ENCODE assay signal across 1 cellular context in the genomic region with DNA sequence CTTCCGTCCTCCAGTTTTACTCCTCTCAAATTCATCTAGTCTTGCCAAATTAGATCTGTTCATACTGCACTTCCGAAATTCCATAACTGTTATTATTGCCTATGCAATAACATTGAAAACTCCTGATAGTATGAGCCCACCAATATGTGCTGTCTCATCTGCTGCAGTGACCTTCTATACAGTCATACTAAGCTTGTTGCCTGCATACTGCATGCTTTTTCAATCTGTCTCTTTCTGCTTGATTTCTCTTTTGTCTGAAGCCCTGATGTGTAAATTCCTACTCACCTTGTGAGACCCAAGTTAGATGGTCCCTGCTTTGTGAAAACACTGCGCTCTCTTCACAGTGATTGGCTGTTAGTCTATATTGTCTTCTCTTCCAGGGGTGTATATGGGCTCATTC.
TF ChIP-seq lines count a peak whose summit lies in the region.

No MANE protein-coding gene starts in this region.

TF ChIP-seq in endothelial cell of umbilical vein, 7 proteins besides CTCF, POLR2A, EP300 and RAD21:
- TF ChIP-seq POLR2AphosphoS5 (IDR thresholded peaks at IDR 0.05; ENCODE audit: insufficient read depth, low read depth, low read length), result no peak
- TF ChIP-seq EZH2 (IDR thresholded peaks at IDR 0.05; ENCODE audit: borderline replicate concordance, low read depth, low read length, severe bottlenecking), result no peak
- TF ChIP-seq, protein P1, sequence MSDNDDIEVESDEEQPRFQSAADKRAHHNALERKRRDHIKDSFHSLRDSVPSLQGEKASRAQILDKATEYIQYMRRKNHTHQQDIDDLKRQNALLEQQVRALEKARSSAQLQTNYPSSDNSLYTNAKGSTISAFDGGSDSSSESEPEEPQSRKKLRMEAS (IDR thresholded peaks at IDR 0.05; ENCODE audit: insufficient read depth, insufficient read length), result no peak
- TF ChIP-seq GATA2 (IDR thresholded peaks at IDR 0.05; ENCODE audit: insufficient read depth, insufficient read length, low read depth, low read length), result no peak
- TF ChIP-seq FOS (IDR thresholded peaks at IDR 0.05; ENCODE audit: borderline replicate concordance, insufficient read depth, low read length), result no peak
- no peak for TF ChIP-seq MYC (IDR thresholded peaks at IDR 0.05; ENCODE audit: low read depth, low read length)
- no peak for TF ChIP-seq JUN (IDR thresholded peaks at IDR 0.05; ENCODE audit: borderline replicate concordance, insufficient read depth, insufficient read length, low read depth)
TF ChIP-seq in endothelial cell of umbilical vein: peak in this region for 0.
